ENCODE assay signal across 8 cellular contexts in genomic region chr3:186567072-186567921, GRCh38. TPM values are rescaled to one million over a fixed set of nuclear protein-coding genes. Genes with fewer than 3 reads are reported as not detected.
A peak's percentile ranks its signal among the peaks of the same experiment; 100 is the strongest.
DNase-seq lines count a peak whose midpoint lies in the region; ATAC-seq and TF ChIP-seq lines count a peak whose summit lies in the region.

Gene TBCCD1 (minus strand): TSS chr3:186567339. CDS start chr3:186564329, 3,010 bp downstream.

- peak; percentile 98 for TF ChIP-seq POLR2A in GM19099 (IDR thresholded peaks at IDR 0.05; ENCODE audit: extremely low read depth, insufficient read length, low read depth)

- ATAC-seq in HG03378 (IDR thresholded peaks at IDR 0.05; ENCODE audit: unreplicated experiment) = peak; percentile 34
- peak; percentile 50 for ATAC-seq in activated CD4-positive, alpha-beta T cell treated with anti-CD3 and anti-CD28 coated beads for 36 hours

- H3K36me3 Mint-ChIP-seq in activated CD4-positive, alpha-beta T cell treated with anti-CD3 and anti-CD28 coated beads for 36 hours (ENCODE audit: low read depth) = peaks cover 22% of the 10 kb centered on the region
- no peaks in the 10 kb centered on the region for H3K36me3 Mint-ChIP-seq in chondrocyte (ENCODE audit: low read depth)

- H3K4me3 Mint-ChIP-seq in activated CD4-positive, alpha-beta T cell treated with anti-CD3 and anti-CD28 coated beads for 36 hours = peak within 1 kb of the TSS; percentile 93
- H3K4me3 Mint-ChIP-seq in chondrocyte (ENCODE audit: unreplicated experiment) = peak within 1 kb of the TSS; percentile 92

- no peaks in the 10 kb centered on the region for H3K27me3 Mint-ChIP-seq in activated CD4-positive, alpha-beta T cell treated with anti-CD3 and anti-CD28 coated beads for 36 hours
- no peaks in the 10 kb centered on the region for H3K27me3 Mint-ChIP-seq in chondrocyte (ENCODE audit: low read depth)

- CTCF ChIA-PET in activated CD4-positive, alpha-beta T cell treated with anti-CD3 and anti-CD28 coated beads for 36 hours (lab: Charles Lee) = interaction anchor here (0.7 to 2.6 kb wide), 5 partner anchors 27 to 1619 kb away, joined by 3 to 13 read pairs (median 4); no protein-coding TSS in a partner anchor

- peak within 1 kb of the TSS; percentile 85 for H3K4me3 ChIP-seq in kidney epithelial cell (ENCODE audit: low read depth, low read length)

- H3K36me3 ChIP-seq in kidney epithelial cell (ENCODE audit: control insufficient read depth, insufficient read depth, low read length) = no peaks in the 10 kb centered on the region

- DNase-seq in AML-193 (lab: John Stamatoyannopoulos, UW) = peak; percentile 86 to 92
- DNase-seq in NCI-H460 (ENCODE audit: extremely low read depth, low read depth) = peak; percentile 71
- peak; percentile 96 for DNase-seq in activated CD4-positive, alpha-beta T cell treated with anti-CD3 and anti-CD28 coated beads for 36 hours
- DNase-seq in chondrocyte (ENCODE audit: low spot score) = peak; percentile 95
- peak; percentile 44 for DNase-seq in kidney epithelial cell (ENCODE audit: low read depth)
- peak; percentile 94 for DNase-seq in stimulated activated CD4-positive, alpha-beta T cell treated with anti-CD3 and anti-CD28 coated beads, Interleukin-15, amount 100 ng/mL, for 24 hours

- no peaks in the 10 kb centered on the region for H3K27me3 ChIP-seq in kidney epithelial cell (ENCODE audit: control insufficient read depth, insufficient read depth, low read length)

- intact Hi-C loops in activated CD4-positive, alpha-beta T cell treated with anti-CD3 and anti-CD28 coated beads for 36 hours (cut with DNase I, micrococcal nuclease) = loop anchor here (1.0 to 2.0 kb wide), 4 partner anchors 26 to 629 kb away; partner anchors contain the start of genes ETV5 (in 2 of the 2) and TRA2B (in 1 of the 2)

- peak within 1 kb of the TSS; percentile 91 for H3K27ac Mint-ChIP-seq in activated CD4-positive, alpha-beta T cell treated with anti-CD3 and anti-CD28 coated beads for 36 hours
- peak within 1 kb of the TSS; percentile 94 for H3K27ac Mint-ChIP-seq in chondrocyte (ENCODE audit: unreplicated experiment)

- POLR2A ChIA-PET in activated CD4-positive, alpha-beta T cell treated with anti-CD3 and anti-CD28 coated beads for 36 hours (lab: Charles Lee) = interaction anchor here (1.1 kb wide), 1 partner anchor 848 kb away, joined by 4 read pairs; no protein-coding TSS in a partner anchor

- TF ChIP-seq CTCF in chondrocyte (IDR thresholded peaks at IDR 0.05) = peak; percentile 23
- no peak for TF ChIP-seq CTCF in kidney epithelial cell (IDR thresholded peaks at IDR 0.05; ENCODE audit: insufficient read depth, low read length, poor library complexity, severe bottlenecking)

- H3K4me1 Mint-ChIP-seq in activated CD4-positive, alpha-beta T cell treated with anti-CD3 and anti-CD28 coated beads for 36 hours = peaks cover 53% of the 10 kb centered on the region
- H3K4me1 Mint-ChIP-seq in chondrocyte (ENCODE audit: low read depth) = peaks cover 50% of the 10 kb centered on the region

- no peaks in the 10 kb centered on the region for H3K9me3 Mint-ChIP-seq in activated CD4-positive, alpha-beta T cell treated with anti-CD3 and anti-CD28 coated beads for 36 hours (ENCODE audit: low read depth)
- H3K9me3 Mint-ChIP-seq in chondrocyte (ENCODE audit: low read depth) = no peaks in the 10 kb centered on the region

RNA-seq across cellular contexts. Expression of gene TBCCD1, which starts in this region (rescaled TPM):
- total RNA-seq in NCI-H460 (2014; rRNA removed; shearing (Covaris generic)) = 13.3 and 13.6 TPM in 2 replicates
- polyA plus RNA-seq in NCI-H460 (2014; cell fraction: nucleus; rRNA removed) = 11.2 and 13.9 TPM in 2 replicates
- 10 to 100 TPM; 10.5 to 11.4 TPM for total RNA-seq in activated CD4-positive, alpha-beta T cell treated with anti-CD3 and anti-CD28 coated beads for 36 hours
- 12.8 to 19.6 TPM (median 13.8 TPM) in 3 replicates for total RNA-seq in chondrocyte
- 10.3 and 16.1 TPM in 2 replicates for total RNA-seq in kidney epithelial cell

Comparison
In these comparisons a context has a peak if more than half of its experiments do, and no peak if none do; other contexts are left out.
1. Peak in every context shown above with its lines: DNase-seq, ATAC-seq and H3K4me3 ChIP-seq.
2. DNase-seq: peak in every context shown above with its lines; median percentile 96 in activated CD4-positive, alpha-beta T cell treated with anti-CD3 and anti-CD28 coated beads for 36 hours; 95 in chondrocyte; 94 in stimulated activated CD4-positive, alpha-beta T cell treated with anti-CD3 and anti-CD28 coated beads, Interleukin-15, amount 100 ng/mL, for 24 hours; 89 in AML-193; 71 in NCI-H460; 44 in kidney epithelial cell.